ENCODE assay signal across 7 cellular contexts in the genomic region with DNA sequence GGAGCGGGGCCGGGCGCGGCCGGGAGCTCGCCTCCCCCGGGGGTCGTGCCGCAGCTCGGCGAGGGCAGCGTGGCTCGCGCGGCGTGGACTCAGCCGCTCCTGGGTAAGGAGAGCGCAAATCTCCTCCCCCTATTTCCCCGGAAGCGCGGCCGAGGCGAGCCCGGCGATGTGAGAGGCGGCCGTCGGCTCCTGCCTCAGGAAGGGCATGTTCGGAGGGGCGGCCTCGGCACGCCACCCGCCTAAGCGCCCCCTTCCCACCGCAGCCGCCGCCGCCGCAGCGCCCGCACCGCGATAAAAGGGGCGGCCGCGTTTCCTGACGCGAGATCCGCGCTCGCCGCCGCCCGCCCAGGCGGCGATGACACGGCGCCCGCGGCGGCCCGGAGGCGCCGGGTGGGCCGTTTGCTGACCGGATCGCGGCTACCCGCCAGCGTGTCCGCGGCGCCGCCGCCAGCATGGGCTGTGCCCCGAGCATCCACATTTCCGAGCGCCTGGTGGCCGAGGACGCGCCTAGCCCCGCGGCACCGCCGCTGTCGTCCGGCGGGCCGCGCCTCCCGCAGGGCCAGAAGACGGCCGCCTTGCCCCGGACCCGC. TPM values are rescaled to one million over a fixed set of nuclear protein-coding genes. Genes with fewer than 3 reads are reported as not detected.
DNase-seq lines count a peak whose midpoint lies in the region; ATAC-seq and TF ChIP-seq lines count a peak whose summit lies in the region.

A gene with protein sequence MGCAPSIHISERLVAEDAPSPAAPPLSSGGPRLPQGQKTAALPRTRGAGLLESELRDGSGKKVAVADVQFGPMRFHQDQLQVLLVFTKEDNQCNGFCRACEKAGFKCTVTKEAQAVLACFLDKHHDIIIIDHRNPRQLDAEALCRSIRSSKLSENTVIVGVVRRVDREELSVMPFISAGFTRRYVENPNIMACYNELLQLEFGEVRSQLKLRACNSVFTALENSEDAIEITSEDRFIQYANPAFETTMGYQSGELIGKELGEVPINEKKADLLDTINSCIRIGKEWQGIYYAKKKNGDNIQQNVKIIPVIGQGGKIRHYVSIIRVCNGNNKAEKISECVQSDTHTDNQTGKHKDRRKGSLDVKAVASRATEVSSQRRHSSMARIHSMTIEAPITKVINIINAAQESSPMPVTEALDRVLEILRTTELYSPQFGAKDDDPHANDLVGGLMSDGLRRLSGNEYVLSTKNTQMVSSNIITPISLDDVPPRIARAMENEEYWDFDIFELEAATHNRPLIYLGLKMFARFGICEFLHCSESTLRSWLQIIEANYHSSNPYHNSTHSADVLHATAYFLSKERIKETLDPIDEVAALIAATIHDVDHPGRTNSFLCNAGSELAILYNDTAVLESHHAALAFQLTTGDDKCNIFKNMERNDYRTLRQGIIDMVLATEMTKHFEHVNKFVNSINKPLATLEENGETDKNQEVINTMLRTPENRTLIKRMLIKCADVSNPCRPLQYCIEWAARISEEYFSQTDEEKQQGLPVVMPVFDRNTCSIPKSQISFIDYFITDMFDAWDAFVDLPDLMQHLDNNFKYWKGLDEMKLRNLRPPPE (plus strand): TSS at position 146 of the 590 bp plus-strand sequence. CDS start 307 bp downstream, at position 453.

- peaks cover 8% of the 10 kb centered on the region for H3K27me3 Mint-ChIP-seq in endothelial cell (ENCODE audit: unreplicated experiment)

- TF ChIP-seq POLR2A in tibial nerve (IDR thresholded peaks at IDR 0.05) = no peak

- peaks cover 11% of the 10 kb centered on the region for H3K36me3 Mint-ChIP-seq in endothelial cell (ENCODE audit: low read depth, unreplicated experiment)

- H3K4me3 ChIP-seq in GM12864 (ENCODE audit: low read depth, low read length) (peak within 1 kb of the TSS; percentile 95), HUES64 (ENCODE audit: low read length) (peak within 1 kb of the TSS; percentile 84), mucosa of stomach (ENCODE audit: low read length) (peak within 1 kb of the TSS; percentile 70), tibial nerve (peak within 1 kb of the TSS; percentile 83 to 97 (median 90))

- DNase-seq in GM12864 (ENCODE audit: low read depth) = no peak
- DNase-seq in activated CD4-positive, alpha-beta T cell treated with anti-CD3 and anti-CD28 coated beads, Interleukin-2, amount 50 U/mL, for 1 hour = peak; percentile 44
- peak; percentile 53 for DNase-seq in endothelial cell (ENCODE audit: low spot score)
- DNase-seq in tibial nerve (ENCODE audit: low spot score in 2 of 2) = peak in 1 of 2 donors; percentile 16

- peak within 1 kb of the TSS; percentile 91 for H3K27ac Mint-ChIP-seq in endothelial cell (ENCODE audit: unreplicated experiment)

- peak; percentile 21 for ATAC-seq in GM21529 (IDR thresholded peaks at IDR 0.05; ENCODE audit: unreplicated experiment)

- no peaks in the 10 kb centered on the region for H3K9me3 Mint-ChIP-seq in endothelial cell (ENCODE audit: unreplicated experiment)

- H3K36me3 ChIP-seq in HUES64 (ENCODE audit: insufficient read depth, low read length) = no peaks in the 10 kb centered on the region
- no peaks in the 10 kb centered on the region for H3K36me3 ChIP-seq in mucosa of stomach (ENCODE audit: control insufficient read depth, insufficient read depth, low read length)
- no peaks in the 10 kb centered on the region for H3K36me3 ChIP-seq in tibial nerve

- peaks cover 38% of the 10 kb centered on the region for H3K4me1 Mint-ChIP-seq in endothelial cell (ENCODE audit: unreplicated experiment)

- TF ChIP-seq CTCF in GM12864 (IDR thresholded peaks at IDR 0.05; ENCODE audit: low read depth, low read length, missing control alignments) = no peak
- no peak for TF ChIP-seq CTCF in endothelial cell (IDR thresholded peaks at IDR 0.05; ENCODE audit: unreplicated experiment)
- TF ChIP-seq CTCF in tibial nerve (IDR thresholded peaks at IDR 0.05) = peak in 2 of 5 experiments; percentile 15 to 38

- no peaks in the 10 kb centered on the region for H3K9me3 ChIP-seq in HUES64 (ENCODE audit: insufficient read depth, low read depth, low read length)
- no peaks in the 10 kb centered on the region for H3K9me3 ChIP-seq in mucosa of stomach (ENCODE audit: control insufficient read depth, low read length)
- no peaks in the 10 kb centered on the region for H3K9me3 ChIP-seq in tibial nerve

- H3K4me3 Mint-ChIP-seq in endothelial cell (ENCODE audit: unreplicated experiment) = peak within 1 kb of the TSS; percentile 94

- TF ChIP-seq EP300 in tibial nerve (IDR thresholded peaks at IDR 0.05) = no peak

- H3K4me1 ChIP-seq in HUES64 (ENCODE audit: insufficient read depth, low read length) (peaks cover 11% of the 10 kb centered on the region), mucosa of stomach (ENCODE audit: control insufficient read depth, insufficient read depth, low read length) (peaks cover 19% of the 10 kb centered on the region), tibial nerve (peaks cover 0 to 51% (median 22%) of the 10 kb centered on the region in 4 donors)

- H3K9ac ChIP-seq in HUES64 (ENCODE audit: low read depth, low read length) (peak within 1 kb of the TSS; percentile 59), mucosa of stomach (ENCODE audit: low read length) (peak within 1 kb of the TSS; percentile 81)

- H3K27ac ChIP-seq in HUES64 (ENCODE audit: low read depth, low read length) (peak within 1 kb of the TSS; percentile 76; the same call in 1 of the 2 replicates), tibial nerve (peak within 1 kb of the TSS; percentile 87 to 98 (median 93))

- H3K27me3 ChIP-seq in HUES64 (ENCODE audit: insufficient read depth, low read length) = peaks cover 73% of the 10 kb centered on the region
- no peaks in the 10 kb centered on the region for H3K27me3 ChIP-seq in mucosa of stomach (ENCODE audit: control insufficient read depth, insufficient read depth, low read length)
- H3K27me3 ChIP-seq in tibial nerve = no peaks in the 10 kb centered on the region

- under 1% methylated on average over 95 of the region's 95 CpGs for WGBS in HUES64
- 0 to 1% methylated on average over 17 to 47 of the region's 95 CpGs for WGBS in tibial nerve, 2 donors

RNA-seq across cellular contexts. Expression of the gene that starts here (rescaled TPM):
- 3.1 TPM for polyA plus RNA-seq in HUES64 (2013, experiment 1 of 2)
- 5.3 TPM for polyA plus RNA-seq in HUES64 (2013, experiment 2 of 2)
- total RNA-seq in endothelial cell (ENCODE audit: unreplicated experiment) (43.4 TPM), tibial nerve (100 to 1,000 TPM in 1 of 4 donors, 10 to 100 TPM in 3; 49.4 to 108 (median 64.3) TPM)
